10 cellular contexts compared by ENCODE assay signal in the genomic region with DNA sequence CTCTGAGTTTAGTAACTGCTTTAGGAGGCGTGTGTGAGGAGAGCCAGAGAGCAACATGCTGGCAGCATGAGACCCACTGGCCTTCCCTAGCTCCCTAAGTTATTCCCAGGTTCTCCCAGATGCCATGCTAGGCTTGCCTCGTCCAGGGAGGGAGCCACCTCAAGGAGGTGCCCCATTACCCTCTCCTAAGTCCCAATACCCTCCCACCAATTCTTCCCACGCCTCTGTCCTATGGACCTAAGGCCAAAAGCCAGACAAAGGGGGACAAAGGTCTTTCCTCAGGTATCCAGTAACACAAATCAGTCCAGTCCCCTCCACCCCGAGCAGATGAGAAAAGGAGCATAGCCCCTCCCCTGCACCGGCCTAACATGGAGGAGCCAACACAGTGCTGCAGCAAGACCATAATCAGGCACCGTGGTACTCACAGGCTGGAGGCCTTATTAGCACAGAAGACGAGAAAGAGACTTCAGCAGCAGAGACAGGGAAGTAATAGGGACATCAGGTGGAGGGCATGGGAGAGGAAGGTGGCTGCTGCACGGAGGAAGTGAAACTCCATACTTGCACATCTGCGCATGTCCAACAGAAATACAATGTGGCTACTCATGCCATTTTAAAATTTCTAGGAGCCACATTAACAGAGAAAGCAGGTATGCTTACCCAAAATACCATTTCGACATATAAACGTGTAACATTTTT. TPM values are rescaled to one million over a fixed set of nuclear protein-coding genes. Genes with fewer than 3 reads are reported as not detected.
DNase-seq lines count a peak whose midpoint lies in the region; ATAC-seq lines count a peak whose summit lies in the region.
"Had no signal": no experiment of that assay in that cellular context is flagged by ENCODE, and none has a peak within 500 bp of the region (broad histone marks: within the 10 kb centered on the region; RNA-seq: fewer than 3 reads in every experiment).

No MANE protein-coding gene starts in this region.

- no peak for DNase-seq in activated T-cell treated with anti-CD3 and anti-CD28 coated beads, Interleukin-2, amount 50 U/mL, for 72 hours
- no peak for DNase-seq in activated T-cell treated with anti-CD3 and anti-CD28 coated beads, Interleukin-2, amount 50 U/mL, for 48 hours
- DNase-seq in activated naive CD8-positive, alpha-beta T cell treated with anti-CD3 and anti-CD28 coated beads, Interleukin-2, amount 50 U/mL, for 24 hours = no peak
- DNase-seq in stimulated activated naive CD8-positive, alpha-beta T cell treated with anti-CD3 and anti-CD28 coated beads, Interleukin-15, amount 100 ng/mL, for 72 hours = no peak
- no peak for DNase-seq in activated effector memory CD4-positive, alpha-beta T cell treated with anti-CD3 and anti-CD28 coated beads, Interleukin-2, amount 50 U/mL, for 16 hours
- DNase-seq: NCI-H2081, testis had no signal

- H3K27me3 Mint-ChIP-seq in activated T-cell treated with anti-CD3 and anti-CD28 coated beads, Interleukin-2, amount 50 U/mL, for 72 hours (ENCODE audit: low read depth) = no peaks in the 10 kb centered on the region
- no peaks in the 10 kb centered on the region for H3K27me3 Mint-ChIP-seq in activated naive CD8-positive, alpha-beta T cell treated with anti-CD3 and anti-CD28 coated beads, Interleukin-2, amount 50 U/mL, for 24 hours
- H3K27me3 Mint-ChIP-seq in stimulated activated naive CD8-positive, alpha-beta T cell treated with anti-CD3 and anti-CD28 coated beads, Interleukin-15, amount 100 ng/mL, for 72 hours = no peaks in the 10 kb centered on the region

- no peak for ATAC-seq in activated T-cell treated with anti-CD3 and anti-CD28 coated beads, Interleukin-2, amount 50 U/mL, for 72 hours (replicated peaks in 1 of 2)
- ATAC-seq in HG03432 (IDR thresholded peaks at IDR 0.05; ENCODE audit: unreplicated experiment) (peak; percentile 50), HG03521 (IDR thresholded peaks at IDR 0.05; ENCODE audit: unreplicated experiment) (no peak), HG03139 (IDR thresholded peaks at IDR 0.05; ENCODE audit: unreplicated experiment) (no peak)
- no peak for ATAC-seq in activated naive CD8-positive, alpha-beta T cell treated with anti-CD3 and anti-CD28 coated beads, Interleukin-2, amount 50 U/mL, for 24 hours
- ATAC-seq in stimulated activated naive CD8-positive, alpha-beta T cell treated with anti-CD3 and anti-CD28 coated beads, Interleukin-15, amount 100 ng/mL, for 72 hours = no peak

- no peaks in the 10 kb centered on the region for H3K9me3 Mint-ChIP-seq in activated T-cell treated with anti-CD3 and anti-CD28 coated beads, Interleukin-2, amount 50 U/mL, for 72 hours
- H3K9me3 Mint-ChIP-seq in activated naive CD8-positive, alpha-beta T cell treated with anti-CD3 and anti-CD28 coated beads, Interleukin-2, amount 50 U/mL, for 24 hours = no peaks in the 10 kb centered on the region
- no peaks in the 10 kb centered on the region for H3K9me3 Mint-ChIP-seq in stimulated activated naive CD8-positive, alpha-beta T cell treated with anti-CD3 and anti-CD28 coated beads, Interleukin-15, amount 100 ng/mL, for 72 hours

- H3K4me3 Mint-ChIP-seq in activated T-cell treated with anti-CD3 and anti-CD28 coated beads, Interleukin-2, amount 50 U/mL, for 72 hours = peak overlapping the region; percentile 4 to 20
- no peak overlapping the region for H3K4me3 Mint-ChIP-seq in activated naive CD8-positive, alpha-beta T cell treated with anti-CD3 and anti-CD28 coated beads, Interleukin-2, amount 50 U/mL, for 24 hours
- peak overlapping the region; percentile 1 to 10 for H3K4me3 Mint-ChIP-seq in stimulated activated naive CD8-positive, alpha-beta T cell treated with anti-CD3 and anti-CD28 coated beads, Interleukin-15, amount 100 ng/mL, for 72 hours

- H3K36me3 Mint-ChIP-seq in activated T-cell treated with anti-CD3 and anti-CD28 coated beads, Interleukin-2, amount 50 U/mL, for 72 hours (ENCODE audit: insufficient read depth in 2 of 2) = no peaks in the 10 kb centered on the region
- no peaks in the 10 kb centered on the region for H3K36me3 Mint-ChIP-seq in activated naive CD8-positive, alpha-beta T cell treated with anti-CD3 and anti-CD28 coated beads, Interleukin-2, amount 50 U/mL, for 24 hours (ENCODE audit: low read depth)

- peaks cover 96% of the 10 kb centered on the region for H3K4me1 Mint-ChIP-seq in activated T-cell treated with anti-CD3 and anti-CD28 coated beads, Interleukin-2, amount 50 U/mL, for 72 hours (ENCODE audit: low read depth)
- H3K4me1 Mint-ChIP-seq in activated naive CD8-positive, alpha-beta T cell treated with anti-CD3 and anti-CD28 coated beads, Interleukin-2, amount 50 U/mL, for 24 hours = peaks cover 97% of the 10 kb centered on the region
- H3K4me1 Mint-ChIP-seq in stimulated activated naive CD8-positive, alpha-beta T cell treated with anti-CD3 and anti-CD28 coated beads, Interleukin-15, amount 100 ng/mL, for 72 hours = peaks cover 95% of the 10 kb centered on the region

- H3K27ac Mint-ChIP-seq in activated T-cell treated with anti-CD3 and anti-CD28 coated beads, Interleukin-2, amount 50 U/mL, for 72 hours = peak overlapping the region; percentile 34
- H3K27ac Mint-ChIP-seq in activated naive CD8-positive, alpha-beta T cell treated with anti-CD3 and anti-CD28 coated beads, Interleukin-2, amount 50 U/mL, for 24 hours = peak overlapping the region; percentile 79
- peak overlapping the region; percentile 35 to 64 for H3K27ac Mint-ChIP-seq in stimulated activated naive CD8-positive, alpha-beta T cell treated with anti-CD3 and anti-CD28 coated beads, Interleukin-15, amount 100 ng/mL, for 72 hours

RNA-seq across cellular contexts. Expression of gene BRD4, which starts 46.3 kb away (rescaled TPM):
- total RNA-seq in activated T-cell treated with anti-CD3 and anti-CD28 coated beads, Interleukin-2, amount 50 U/mL, for 72 hours = 100 to 1,000 TPM; 161 to 187 TPM

RNA-seq across cellular contexts. Expression of gene EPHX3, which starts 53.8 kb away (rescaled TPM):
- under 1 TPM; 0.16 to 0.62 TPM for total RNA-seq in activated T-cell treated with anti-CD3 and anti-CD28 coated beads, Interleukin-2, amount 50 U/mL, for 72 hours
